In the genomic region with DNA sequence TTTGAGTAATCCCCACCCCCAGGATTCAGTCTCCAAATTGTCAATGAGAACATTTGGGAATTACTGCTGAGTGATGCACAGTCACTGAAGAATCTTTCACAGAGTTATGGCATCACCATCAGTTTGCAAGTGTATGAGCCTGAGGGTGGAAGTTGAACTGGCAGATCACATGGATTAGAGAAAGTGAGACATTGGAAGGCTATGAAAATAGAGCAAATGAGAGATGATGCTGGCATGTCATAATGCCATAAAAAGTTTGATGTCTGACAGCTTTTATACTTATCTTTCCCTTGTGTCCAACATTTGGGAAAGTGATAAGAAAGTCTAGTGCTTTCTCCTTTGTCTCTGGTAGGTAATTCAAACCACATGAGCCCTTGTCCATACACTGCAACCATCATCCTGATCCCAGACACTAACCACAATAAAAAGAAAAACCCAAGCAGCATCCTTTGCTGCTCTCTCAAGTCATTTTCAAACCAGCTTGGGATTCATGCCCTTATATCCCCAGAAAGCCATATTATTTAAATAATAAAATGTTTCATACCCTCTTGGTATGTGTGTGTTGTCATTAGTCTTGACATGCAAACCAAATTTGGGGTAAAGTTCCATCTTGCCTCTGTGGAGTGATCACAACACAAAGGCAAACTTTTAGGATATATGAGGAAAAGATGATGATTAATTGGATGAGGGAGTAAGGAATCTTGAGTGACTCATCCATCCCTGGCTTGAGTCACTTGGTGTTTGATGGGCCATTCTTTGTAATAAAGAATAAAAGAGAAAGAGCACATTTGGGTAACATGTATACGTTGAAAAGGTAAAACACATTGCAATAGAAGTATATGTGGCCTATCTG, we compare ENCODE assay signal across 21 cellular contexts.
A peak's percentile ranks its signal among the peaks of the same experiment; 100 is the strongest.
DNase-seq lines count a peak whose midpoint lies in the region; ATAC-seq, FAIRE-seq and TF ChIP-seq lines count a peak whose summit lies in the region.
"Had no signal": no experiment of that assay in that cellular context is flagged by ENCODE, and none has a peak within 500 bp of the region (broad histone marks: within the 10 kb centered on the region; RNA-seq: fewer than 3 reads in every experiment).

No MANE protein-coding gene starts in this region.

- H3F3A ChIP-seq in SK-N-SH (replicated peaks; ENCODE audit: insufficient read depth), result peaks cover 26% of the 10 kb centered on the region

- POLR2A ChIA-PET in SK-N-SH (lab: Yijun Ruan, JAX), result no interaction called here

- H3K4me3 ChIP-seq in SK-N-SH (ENCODE audit: low read depth in 2 of 2, low read length in 1 of 2), result no peak overlapping the region
- H3K4me3 ChIP-seq in fibroblast of lung (replicated peaks in 1 of 4; ENCODE audit: control extremely low read depth in 1 of 4, insufficient read depth in 1 of 4, low read depth in 3 of 4, low read length in 4 of 4), result no peak overlapping the region
- no peak overlapping the region for H3K4me3 ChIP-seq in skeletal muscle cell (ENCODE audit: low read depth, low read length)
- H3K4me3 ChIP-seq in left ventricle myocardium inferior, result no peak overlapping the region
- H3K4me3 ChIP-seq: sigmoid colon, thoracic aorta had no signal

- H3K9me3 ChIP-seq in SK-N-SH, result no peaks in the 10 kb centered on the region
- H3K9me3 ChIP-seq in fibroblast of lung (ENCODE audit: control insufficient read depth, insufficient read depth, low read depth, low read length), result no peaks in the 10 kb centered on the region
- no peaks in the 10 kb centered on the region for H3K9me3 ChIP-seq in left ventricle myocardium inferior (replicated peaks)
- H3K9me3 ChIP-seq: neutrophil, sigmoid colon, thoracic aorta had no signal

- no peak overlapping the region for H3K4me3 Mint-ChIP-seq in activated T-cell treated with anti-CD3 and anti-CD28 coated beads, Interleukin-2, amount 50 U/mL, for 72 hours
- H3K4me3 Mint-ChIP-seq: activated naive CD4-positive, alpha-beta T cell treated with anti-CD3 and anti-CD28 coated beads, Interleukin-2, amount 50 U/mL, for 24 hours had no signal

- no peak for TF ChIP-seq POLR2A in H54 (IDR thresholded peaks at IDR 0.05; ENCODE audit: low read depth, low read length)

- TF ChIP-seq EP300 in SK-N-SH (IDR thresholded peaks at IDR 0.05; ENCODE audit: borderline replicate concordance in 1 of 2, low read depth in 1 of 2, low read length in 1 of 2), result peak in 1 of 2 experiments; percentile 66; a peak in 1 of 4 replicates

- peaks cover 5 to 10% of the 10 kb centered on the region in 2 donors for H3K9me3 Mint-ChIP-seq in activated T-cell treated with anti-CD3 and anti-CD28 coated beads, Interleukin-2, amount 50 U/mL, for 72 hours
- H3K9me3 Mint-ChIP-seq: activated naive CD4-positive, alpha-beta T cell treated with anti-CD3 and anti-CD28 coated beads, Interleukin-2, amount 50 U/mL, for 24 hours had no signal

- H2AFZ ChIP-seq in SK-N-SH (ENCODE audit: low read depth) (peak overlapping the region; percentile 41; the same call in 1 of the 2 replicates), fibroblast of lung (ENCODE audit: low read length) (no peak overlapping the region)

- H3K4me2 ChIP-seq in SK-N-SH, result peak overlapping the region; percentile 45; the same call in 1 of the 2 replicates
- no peak overlapping the region for H3K4me2 ChIP-seq in fibroblast of lung (ENCODE audit: extremely low read depth, insufficient read depth, low read length)

- no peaks in the 10 kb centered on the region for H3K79me2 ChIP-seq in SK-N-SH (ENCODE audit: insufficient read depth)
- H3K79me2 ChIP-seq in fibroblast of lung (ENCODE audit: control insufficient read depth, insufficient read depth, low read length), result no peaks in the 10 kb centered on the region

- H3K27me3 ChIP-seq in SK-N-SH (ENCODE audit: insufficient read depth), result no peaks in the 10 kb centered on the region
- no peaks in the 10 kb centered on the region for H3K27me3 ChIP-seq in fibroblast of lung (ENCODE audit: control insufficient read depth, insufficient read depth, low read length)
- H3K27me3 ChIP-seq in left ventricle myocardium inferior (ENCODE audit: low read depth), result no peaks in the 10 kb centered on the region
- H3K27me3 ChIP-seq: neutrophil, sigmoid colon had no signal

- H3K9ac ChIP-seq in SK-N-SH (peak overlapping the region; percentile 32; the same call in 1 of the 2 replicates), fibroblast of lung (ENCODE audit: insufficient read depth, low read length) (no peak overlapping the region)

- CTCF ChIA-PET in SK-N-SH (lab: Yijun Ruan, JAX), result no interaction called here

- no peak for TF ChIP-seq RAD21 in SK-N-SH (IDR thresholded peaks at IDR 0.05; ENCODE audit: low read length)

- WGBS in SK-N-SH (ENCODE audit: low lambda C conversion rate), result 5% methylated on average over 1 of the region's 1 CpG

- H3K4me1 ChIP-seq in SK-N-SH (ENCODE audit: control insufficient read depth in 1 of 2, insufficient read depth in 2 of 2, low read depth in 1 of 2, low read length in 1 of 2), result peaks cover 0 to 12% of the 10 kb centered on the region in 2 experiments; a peak in 1 of 4 replicates
- H3K4me1 ChIP-seq in fibroblast of lung (ENCODE audit: control insufficient read depth, extremely low read depth, insufficient read depth, low read length), result peaks cover 4% of the 10 kb centered on the region
- no peaks in the 10 kb centered on the region for H3K4me1 ChIP-seq in left ventricle myocardium inferior
- H3K4me1 ChIP-seq: sigmoid colon had no signal

- FAIRE-seq in H54 (lab: Jason Lieb, UNC), result peak; percentile 27
- FAIRE-seq: islet of Langerhans had no signal

- H4K20me1 ChIP-seq in SK-N-SH (ENCODE audit: insufficient read depth) (no peaks in the 10 kb centered on the region), fibroblast of lung (ENCODE audit: control insufficient read depth, extremely low read depth, insufficient read depth, low read length) (no peaks in the 10 kb centered on the region)

- H3K36me3 ChIP-seq in SK-N-SH (replicated peaks in 1 of 2; ENCODE audit: control insufficient read depth in 1 of 2, insufficient read depth in 2 of 2, low read length in 1 of 2) (no peaks in the 10 kb centered on the region), fibroblast of lung (ENCODE audit: control insufficient read depth, insufficient read depth, low read length) (no peaks in the 10 kb centered on the region), left ventricle myocardium inferior (no peaks in the 10 kb centered on the region)
- H3K36me3 ChIP-seq: neutrophil, sigmoid colon, thoracic aorta had no signal

- no peaks in the 10 kb centered on the region for H3K36me3 Mint-ChIP-seq in activated T-cell treated with anti-CD3 and anti-CD28 coated beads, Interleukin-2, amount 50 U/mL, for 72 hours (ENCODE audit: insufficient read depth in 2 of 2)
- H3K36me3 Mint-ChIP-seq: activated naive CD4-positive, alpha-beta T cell treated with anti-CD3 and anti-CD28 coated beads, Interleukin-2, amount 50 U/mL, for 24 hours had no signal

- peak overlapping the region in 1 of 2 experiments; percentile 81; a peak in 2 of 4 replicates for H3K27ac ChIP-seq in SK-N-SH (ENCODE audit: low read depth in 2 of 2, low read length in 1 of 2)
- no peak overlapping the region for H3K27ac ChIP-seq in fibroblast of lung (ENCODE audit: insufficient read depth, low read length)
- H3K27ac ChIP-seq in left ventricle myocardium inferior (replicated peaks), result no peak overlapping the region
- H3K27ac ChIP-seq: C4-2B, neutrophil, sigmoid colon, thoracic aorta had no signal

- no peak overlapping the region for H3K27ac Mint-ChIP-seq in activated T-cell treated with anti-CD3 and anti-CD28 coated beads, Interleukin-2, amount 50 U/mL, for 72 hours
- H3K27ac Mint-ChIP-seq: activated naive CD4-positive, alpha-beta T cell treated with anti-CD3 and anti-CD28 coated beads, Interleukin-2, amount 50 U/mL, for 24 hours had no signal

- ATAC-seq in activated T-cell treated with anti-CD3 and anti-CD28 coated beads, Interleukin-2, amount 50 U/mL, for 72 hours (replicated peaks in 1 of 2), result no peak

- TF ChIP-seq CTCF in SK-N-SH (IDR thresholded peaks at IDR 0.05) (no peak), fibroblast of lung (conservative IDR thresholded peaks at IDR 0.05 in 1 of 2, IDR thresholded peaks at IDR 0.05 in 1 of 2; ENCODE audit: low read depth in 1 of 2, low read length in 2 of 2) (no peak), left ventricle myocardium inferior (IDR thresholded peaks at IDR 0.05; ENCODE audit: borderline replicate concordance) (no peak)

- DNase-seq in H54 (ENCODE audit: insufficient read length, low spot score) (no peak), SK-N-SH (no peak), fibroblast of lung (ENCODE audit: low read depth in 2 of 2) (peak; percentile 68 to 92), skeletal muscle cell (ENCODE audit: low read depth) (peak; percentile 71), NCI-H146 treated with DMSO at 0.1 percent for 48 hours (lab: John Stamatoyannopoulos, UW; ENCODE audit: unreplicated experiment) (no peak), DMS153 (lab: John Stamatoyannopoulos, UW) (no peak), left ventricle myocardium inferior (no peak)
- DNase-seq in activated T-cell treated with anti-CD3 and anti-CD28 coated beads, Interleukin-2, amount 50 U/mL, for 72 hours, result no peak
- DNase-seq: cerebellar nuclear complex; DMS53; NCI-H1105; NK-92 treated with Interleukin-12 subunit alpha and Interleukin-12 subunit beta, amount 100 ng/mL, for 24 hours; SIG-M5; sigmoid colon; stimulated activated CD4-positive, alpha-beta T cell treated with anti-CD3 and anti-CD28 coated beads, Interleukin-4, amount 100 ng/mL, for 24 hours; T-helper 9 cell had no signal

- H3K27me3 Mint-ChIP-seq in activated T-cell treated with anti-CD3 and anti-CD28 coated beads, Interleukin-2, amount 50 U/mL, for 72 hours (ENCODE audit: low read depth), result no peaks in the 10 kb centered on the region
- H3K27me3 Mint-ChIP-seq: activated naive CD4-positive, alpha-beta T cell treated with anti-CD3 and anti-CD28 coated beads, Interleukin-2, amount 50 U/mL, for 24 hours had no signal

- intact Hi-C loops in left ventricle myocardium inferior (cut with micrococcal nuclease), result no loop called here

- H3K9me2 ChIP-seq in SK-N-SH, result no peaks in the 10 kb centered on the region

- no peaks in the 10 kb centered on the region for H3K4me1 Mint-ChIP-seq in activated T-cell treated with anti-CD3 and anti-CD28 coated beads, Interleukin-2, amount 50 U/mL, for 72 hours (ENCODE audit: low read depth)
- H3K4me1 Mint-ChIP-seq: activated naive CD4-positive, alpha-beta T cell treated with anti-CD3 and anti-CD28 coated beads, Interleukin-2, amount 50 U/mL, for 24 hours had no signal

TF ChIP-seq in SK-N-SH, 30 proteins besides CTCF, POLR2A, EP300 and RAD21 (continues in another document):
- TF ChIP-seq, protein P1, sequence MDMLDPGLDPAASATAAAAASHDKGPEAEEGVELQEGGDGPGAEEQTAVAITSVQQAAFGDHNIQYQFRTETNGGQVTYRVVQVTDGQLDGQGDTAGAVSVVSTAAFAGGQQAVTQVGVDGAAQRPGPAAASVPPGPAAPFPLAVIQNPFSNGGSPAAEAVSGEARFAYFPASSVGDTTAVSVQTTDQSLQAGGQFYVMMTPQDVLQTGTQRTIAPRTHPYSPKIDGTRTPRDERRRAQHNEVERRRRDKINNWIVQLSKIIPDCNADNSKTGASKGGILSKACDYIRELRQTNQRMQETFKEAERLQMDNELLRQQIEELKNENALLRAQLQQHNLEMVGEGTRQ (IDR thresholded peaks at IDR 0.05; ENCODE audit: borderline replicate concordance, low read depth, low read length), result no peak
- no peak for TF ChIP-seq RCOR1 (IDR thresholded peaks at IDR 0.05; ENCODE audit: low read length)
- no peak for TF ChIP-seq SIN3A (IDR thresholded peaks at IDR 0.05; ENCODE audit: borderline replicate concordance, low read depth, low read length)
- no peak for TF ChIP-seq MXI1 (IDR thresholded peaks at IDR 0.05; ENCODE audit: low read depth, low read length)

Comparison
In these comparisons a context has a peak if more than half of its experiments do, and no peak if none do; other contexts are left out.
1. DNase-seq: peak in fibroblast of lung (2 of 2) and skeletal muscle cell (single experiment); none in H54 (single experiment), SK-N-SH (single experiment), NCI-H146 treated with DMSO at 0.1 percent for 48 hours (single experiment), DMS153 (single experiment), activated T-cell treated with anti-CD3 and anti-CD28 coated beads, Interleukin-2, amount 50 U/mL, for 72 hours (0 of 2) and left ventricle myocardium inferior (single experiment).